In genomic region chr14:21099596-21099985, GRCh38 we compare ENCODE assay signal across 9 cellular contexts. TPM values are rescaled to one million over a fixed set of nuclear protein-coding genes. Genes with fewer than 3 reads are reported as not detected.
DNase-seq lines count a peak whose midpoint lies in the region; ATAC-seq, FAIRE-seq and TF ChIP-seq lines count a peak whose summit lies in the region.
"Had no signal": no experiment of that assay in that cellular context is flagged by ENCODE, and none has a peak within 500 bp of the region (broad histone marks: within the 10 kb centered on the region; RNA-seq: fewer than 3 reads in every experiment).

No MANE protein-coding gene starts in this region.

- POLR2A ChIA-PET in A673 (lab: Charles Lee; ENCODE audit: low non-redundant PET): no interaction called here

- no peak for FAIRE-seq in bronchial epithelial cell (lab: Jason Lieb, UNC)

- no peaks in the 10 kb centered on the region for H3K9me3 ChIP-seq in A673 (ENCODE audit: low read depth, low read length, poor library complexity, severe bottlenecking)

- peaks cover 44% of the 10 kb centered on the region for H3K4me1 ChIP-seq in A673 (ENCODE audit: insufficient read depth, low read length, poor library complexity, severe bottlenecking)

- intact Hi-C loops in A673 (cut with micrococcal nuclease; ENCODE audit: unreplicated experiment): no loop called here
- intact Hi-C loops in natural killer cell (cut with micrococcal nuclease): no loop called here

- H3K4me1 Mint-ChIP-seq in HFFc6 (ENCODE audit: low read depth): peaks cover 53% of the 10 kb centered on the region
- peaks cover 26 to 31% of the 10 kb centered on the region in 2 donors for H3K4me1 Mint-ChIP-seq in natural killer cell

- BruUV-seq in A673 (replicated peaks; lab: Mats Ljungman, UMichigan): no TSS peak

- DNase-seq in A673 (ENCODE audit: low spot score): no peak
- no peak for DNase-seq in HFFc6
- DNase-seq in bronchial epithelial cell (ENCODE audit: low read depth): no peak
- no peak for DNase-seq in natural killer cell
- no peak for DNase-seq in Ammon's horn (ENCODE audit: low spot score)
- no peak for DNase-seq in SKM-1 (lab: John Stamatoyannopoulos, UW; ENCODE audit: unreplicated experiment)
- DNase-seq in NCI-H69 (lab: John Stamatoyannopoulos, UW): no peak
- DNase-seq: NCI-H1694 treated with DMSO at 0.1 percent for 48 hours had no signal

- H3K4me3 ChIP-seq in A673 (ENCODE audit: low read depth, low read length, poor library complexity, severe bottlenecking) (peak overlapping the region; percentile 58), bronchial epithelial cell (ENCODE audit: low read depth, low read length) (peak overlapping the region; percentile 50)

- H3K4me3 Mint-ChIP-seq in HFFc6: peak overlapping the region; percentile 90
- H3K4me3 Mint-ChIP-seq in natural killer cell: peak overlapping the region; percentile 92

- H3K36me3 ChIP-seq in A673 (ENCODE audit: insufficient read depth, low read length, poor library complexity, severe bottlenecking) (no peaks in the 10 kb centered on the region), bronchial epithelial cell (ENCODE audit: control insufficient read depth, insufficient read depth, low read length) (no peaks in the 10 kb centered on the region)

- CTCF ChIA-PET in A673 (lab: Charles Lee): interaction anchor here (0.9 kb wide), 1 partner anchor 11 kb away, joined by 4 read pairs; no protein-coding TSS in a partner anchor

- ATAC-seq in natural killer cell (no peak), HG02610 (IDR thresholded peaks at IDR 0.05; ENCODE audit: unreplicated experiment) (no peak)

- H3K9me3 Mint-ChIP-seq in HFFc6 (no peaks in the 10 kb centered on the region), natural killer cell (no peaks in the 10 kb centered on the region)

- H3K27me3 ChIP-seq in A673 (replicated peaks; ENCODE audit: insufficient read depth, low read depth, low read length, poor library complexity) (no peaks in the 10 kb centered on the region), bronchial epithelial cell (ENCODE audit: control insufficient read depth, insufficient read depth, low read length) (no peaks in the 10 kb centered on the region)

- TF ChIP-seq CTCF in A673 (conservative IDR thresholded peaks at IDR 0.05; ENCODE audit: low read depth, low read length): no peak
- TF ChIP-seq CTCF in HFFc6 (IDR thresholded peaks at IDR 0.05): no peak
- no peak for TF ChIP-seq CTCF in bronchial epithelial cell (IDR thresholded peaks at IDR 0.05; ENCODE audit: insufficient read depth, low read length, severe bottlenecking)
- TF ChIP-seq CTCF in natural killer cell (IDR thresholded peaks at IDR 0.05): no peak

- H3K27me3 Mint-ChIP-seq in HFFc6 (ENCODE audit: insufficient read depth): peaks cover 10% of the 10 kb centered on the region
- peaks cover 0 to 4% of the 10 kb centered on the region in 2 donors for H3K27me3 Mint-ChIP-seq in natural killer cell (ENCODE audit: low read depth in 2 of 2)

- peak overlapping the region; percentile 83 for H3K27ac ChIP-seq in A673 (ENCODE audit: low read depth, low read length, poor library complexity, severe bottlenecking)

- H3K27ac Mint-ChIP-seq in HFFc6 (no peak overlapping the region), natural killer cell (peak overlapping the region in 1 of 2 donors; percentile 76)

- H3K36me3 Mint-ChIP-seq in HFFc6 (ENCODE audit: low read depth) (no peaks in the 10 kb centered on the region), natural killer cell (no peaks in the 10 kb centered on the region)

RNA-seq across cellular contexts. Expression of gene ZNF219, which starts 1.1 kb away (rescaled TPM):
- total RNA-seq in A673 (2021): 78.0 and 84.6 TPM in 2 replicates
- 10 to 100 TPM in 2 of 6 experiments, 1 to 10 TPM in 4; 5.3 to 11.2 (median 6.6) TPM for total RNA-seq in HFFc6 (2021; fragmentation: NEBNext Ultra II Directional; extraction: Animal tissue kit (Norgen Biotek cat#: 25700))
- 7.8 and 8.2 TPM in 2 replicates for total RNA-seq in bronchial epithelial cell
- total RNA-seq in natural killer cell: 1 to 10 TPM; 5.6 to 8.4 (median 7.7) TPM

RNA-seq across cellular contexts. Expression of gene TMEM253, which starts 1.3 kb away (rescaled TPM):
- total RNA-seq in A673 (2021) (0.48 and 0.49 TPM in 2 replicates), bronchial epithelial cell (under 0.01 and 0.51 TPM in 2 replicates), natural killer cell (under 1 TPM in 1 of 3 donors, not detected in 2; 0.40 TPM)
- total RNA-seq in HFFc6 (2021; fragmentation: NEBNext Ultra II Directional; extraction: Animal tissue kit (Norgen Biotek cat#: 25700)): under 1 TPM in 2 of 6 experiments, not detected in 4; 0.18 to 0.35 TPM

RNA-seq across cellular contexts. Expression of gene ARHGEF40, which starts 29.5 kb away (rescaled TPM):
- 89.6 and 94.1 TPM in 2 replicates for total RNA-seq in A673 (2021)
- 10 to 100 TPM; 30.4 to 43.0 (median 40.8) TPM for total RNA-seq in HFFc6 (2021; fragmentation: NEBNext Ultra II Directional; extraction: Animal tissue kit (Norgen Biotek cat#: 25700))
- 3.3 and 6.8 TPM in 2 replicates for total RNA-seq in bronchial epithelial cell
- 1 to 10 TPM; 4.4 to 6.9 (median 6.0) TPM for total RNA-seq in natural killer cell

RNA-seq across cellular contexts. Expression of gene RNASE8, which starts 42.0 kb away (rescaled TPM):
- total RNA-seq in A673 (2021) (not detected in 2 replicates), bronchial epithelial cell (not detected in 2 replicates), natural killer cell (not detected)
- not detected for total RNA-seq in HFFc6 (2021; fragmentation: NEBNext Ultra II Directional; extraction: Animal tissue kit (Norgen Biotek cat#: 25700))

RNA-seq across cellular contexts. Expression of gene OR5AU1, which starts 56.3 kb away (rescaled TPM):
- total RNA-seq in A673 (2021) (not detected in 2 replicates), bronchial epithelial cell (not detected in 2 replicates), natural killer cell (not detected)
- not detected for total RNA-seq in HFFc6 (2021; fragmentation: NEBNext Ultra II Directional; extraction: Animal tissue kit (Norgen Biotek cat#: 25700))
